In the genomic region with DNA sequence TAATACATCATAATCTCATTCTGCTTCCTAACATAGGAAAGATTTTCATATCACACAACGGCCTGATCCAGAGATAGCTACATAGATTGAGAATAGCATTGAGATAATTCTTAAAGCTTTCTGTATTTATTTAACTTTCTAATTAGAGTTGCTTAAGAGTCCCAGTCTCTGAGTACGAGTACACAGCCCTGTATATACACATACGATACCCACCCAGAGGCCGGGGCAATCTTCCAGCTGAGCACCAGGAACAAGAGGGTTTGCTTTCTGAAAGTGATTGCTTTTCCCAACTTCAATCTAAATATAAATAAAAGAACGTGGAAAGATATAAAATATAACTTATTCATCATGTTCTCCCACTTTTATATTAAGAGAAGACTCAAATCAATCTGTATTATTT, we compare ENCODE assay signal across 20 cellular contexts.
A peak's percentile ranks its signal among the peaks of the same experiment; 100 is the strongest.
DNase-seq lines count a peak whose midpoint lies in the region; ATAC-seq and TF ChIP-seq lines count a peak whose summit lies in the region.
"Had no signal": no experiment of that assay in that cellular context is flagged by ENCODE, and none has a peak within 500 bp of the region (broad histone marks: within the 10 kb centered on the region; RNA-seq: fewer than 3 reads in every experiment).

No MANE protein-coding gene starts in this region.

- H3K36me3 ChIP-seq in subcutaneous abdominal adipose tissue (ENCODE audit: control insufficient read depth in 5 of 5, insufficient read depth in 5 of 5, low read length in 5 of 5) = no peaks in the 10 kb centered on the region
- H3K36me3 ChIP-seq: SJCRH30 had no signal

- H3K9me3 ChIP-seq in subcutaneous abdominal adipose tissue (ENCODE audit: control insufficient read depth in 5 of 5, low read length in 5 of 5) = peaks cover 0 to 5% (median 0%) of the 10 kb centered on the region in 5 donors
- H3K9me3 ChIP-seq: SJCRH30 had no signal

- peaks cover 4% of the 10 kb centered on the region for H3K36me3 Mint-ChIP-seq in nephron (ENCODE audit: low read depth)
- H3K36me3 Mint-ChIP-seq: CD8-positive, alpha-beta T cell had no signal

- peaks cover 0 to 9% (median 8%) of the 10 kb centered on the region in 5 donors for H3K4me1 ChIP-seq in subcutaneous abdominal adipose tissue (ENCODE audit: control insufficient read depth in 5 of 5, insufficient read depth in 5 of 5, low read length in 5 of 5)
- H3K4me1 ChIP-seq: SJCRH30 had no signal

- intact Hi-C loops in left ventricle myocardium superior (cut with micrococcal nuclease) (no loop called here), cardiac septum (cut with DNase I) (no loop called here)

- H3K4me3 ChIP-seq in coronary artery (no peak overlapping the region), subcutaneous abdominal adipose tissue (ENCODE audit: low read depth in 1 of 5, low read length in 5 of 5) (no peak overlapping the region)
- H3K4me3 ChIP-seq: SJCRH30 had no signal

- H3K27me3 Mint-ChIP-seq in nephron (ENCODE audit: low read depth) = no peaks in the 10 kb centered on the region

- no peak for TF ChIP-seq CTCF in coronary artery (IDR thresholded peaks at IDR 0.05)
- no peak for TF ChIP-seq CTCF in nephron (IDR thresholded peaks at IDR 0.05; ENCODE audit: unreplicated experiment in 3 of 3)

- H3K4me1 Mint-ChIP-seq in nephron = peaks cover 13% of the 10 kb centered on the region

- peak overlapping the region; percentile 76 to 84 (median 77) for H3K27ac Mint-ChIP-seq in nephron
- H3K27ac Mint-ChIP-seq: CD8-positive, alpha-beta T cell had no signal

- H3K27ac ChIP-seq in coronary artery (peak overlapping the region; percentile 11 to 67), subcutaneous abdominal adipose tissue (ENCODE audit: low read depth, low read length) (peak overlapping the region; percentile 50)
- H3K27ac ChIP-seq: SJCRH30 had no signal

- no peak for ATAC-seq in left ventricle myocardium superior
- ATAC-seq in HG03565 (IDR thresholded peaks at IDR 0.05; ENCODE audit: unreplicated experiment) = no peak
- ATAC-seq in GM21737 (IDR thresholded peaks at IDR 0.05; ENCODE audit: unreplicated experiment) = no peak
- ATAC-seq: CD8-positive, alpha-beta T cell; Panc1 had no signal

- peaks cover 19% of the 10 kb centered on the region for H3K9me3 Mint-ChIP-seq in nephron

- DNase-seq in left ventricle myocardium superior = peak; percentile 23
- DNase-seq in cardiac septum (ENCODE audit: low spot score) = no peak
- DNase-seq in coronary artery (ENCODE audit: low spot score) = no peak
- DNase-seq in NCI-H69 (lab: John Stamatoyannopoulos, UW) = no peak
- DNase-seq: AML-193; C1 segment of cervical spinal cord; CD8-positive, alpha-beta T cell; DND-41; Kasumi-1; NCI-H1417; NCI-H1694 treated with DMSO at 0.1 percent for 48 hours; NCI-H446 treated with DMSO at 0.1 percent for 48 hours; NCI-H748 treated with DMSO at 0.1 percent for 48 hours; NK-92 treated with Interleukin-12 subunit alpha and Interleukin-12 subunit beta, amount 100 ng/mL, for 24 hours; SJCRH30 had no signal

- no peaks in the 10 kb centered on the region for H3K27me3 ChIP-seq in subcutaneous abdominal adipose tissue (ENCODE audit: control insufficient read depth in 5 of 5, insufficient read depth in 4 of 5, low read length in 5 of 5)
- H3K27me3 ChIP-seq: SJCRH30 had no signal

- no peak overlapping the region for H3K4me3 Mint-ChIP-seq in nephron
- H3K4me3 Mint-ChIP-seq: CD8-positive, alpha-beta T cell had no signal

- no peak overlapping the region for H3K9ac ChIP-seq in subcutaneous abdominal adipose tissue (ENCODE audit: low read length in 5 of 5)
